In the genomic region with DNA sequence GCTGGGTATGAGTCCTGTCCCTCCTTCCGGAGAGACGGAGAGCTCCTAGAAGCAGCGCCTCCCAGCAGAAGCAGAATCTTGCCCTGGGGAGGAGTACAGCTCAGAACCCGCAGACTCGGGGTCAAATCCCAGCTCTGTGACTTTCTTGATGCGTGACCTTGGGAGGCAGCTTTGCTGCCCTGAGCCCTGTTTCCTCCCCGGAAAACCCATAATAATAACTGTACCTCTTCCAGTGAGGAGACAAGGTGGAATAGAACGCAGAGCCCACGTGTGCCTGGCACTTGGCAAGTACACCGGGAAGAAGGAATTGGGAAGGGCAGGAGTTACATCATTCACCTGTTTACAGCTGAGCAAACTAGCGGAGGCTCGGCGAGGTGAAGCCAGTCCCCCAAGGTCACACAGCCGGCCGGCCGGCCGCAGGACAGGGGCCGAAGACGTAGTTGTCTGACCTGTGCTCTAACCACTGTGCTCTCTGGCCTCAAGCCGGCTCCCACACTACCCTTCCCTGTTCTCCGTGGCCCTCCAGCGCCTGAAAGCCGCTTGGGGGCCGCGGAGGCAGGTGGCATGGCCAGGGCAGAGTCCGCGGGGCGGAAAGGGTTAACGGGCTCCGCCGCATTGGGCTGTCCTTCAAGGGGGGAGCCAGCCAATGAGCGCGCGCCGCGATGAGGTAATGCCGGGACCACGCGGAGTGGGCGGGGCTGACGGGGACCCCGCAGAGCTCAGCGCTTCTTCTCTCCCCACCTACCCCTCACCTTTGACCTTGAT, we compare ENCODE assay signal across 8 cellular contexts.
DNase-seq lines count a peak whose midpoint lies in the region; TF ChIP-seq lines count a peak whose summit lies in the region.

No MANE protein-coding gene starts in this region.

- H2BK20ac ChIP-seq in H9 (ENCODE audit: low read depth, low read length, poor library complexity, severe bottlenecking), result no peak overlapping the region

- H3K56ac ChIP-seq in H9 (ENCODE audit: insufficient read length, low read depth, low read length), result no peak overlapping the region

- H4K20me1 ChIP-seq in H9 (ENCODE audit: control insufficient read depth, insufficient read depth, insufficient read length), result peaks cover 3% of the 10 kb centered on the region

- H3K79me2 ChIP-seq in H9 (ENCODE audit: insufficient read depth, low read length), result no peaks in the 10 kb centered on the region

- no peak overlapping the region for H2AK5ac ChIP-seq in H9 (ENCODE audit: insufficient read length, low read length)

- peak overlapping the region in 2 of 3 experiments; percentile 75 to 93; a peak in 2 of 7 replicates for H3K27ac Mint-ChIP-seq in H9

- H2BK120ac ChIP-seq in H9 (ENCODE audit: low read depth, low read length, poor library complexity, severe bottlenecking), result no peak overlapping the region

- peaks cover 43 to 62% of the 10 kb centered on the region in 2 experiments for H3K4me1 Mint-ChIP-seq in H9

- no peak overlapping the region for H3K23ac ChIP-seq in H9 (ENCODE audit: insufficient read length, low read depth, low read length)

- peaks cover 5% of the 10 kb centered on the region; the same call in 1 of the 2 replicates for H3K27me3 ChIP-seq in H9 (ENCODE audit: insufficient read depth, low read length)
- H3K27me3 ChIP-seq in layer of hippocampus (ENCODE audit: control insufficient read depth, insufficient read depth, low read length), result no peaks in the 10 kb centered on the region

- H2BK12ac ChIP-seq in H9 (ENCODE audit: insufficient read length, low read depth, low read length), result no peak overlapping the region

- H2BK5ac ChIP-seq in H9 (ENCODE audit: insufficient read length, low read length), result no peak overlapping the region

- H4K5ac ChIP-seq in H9 (ENCODE audit: insufficient read length, low read depth, low read length), result no peak overlapping the region

- H3K4me3 Mint-ChIP-seq in H9, result peak overlapping the region; percentile 70 to 89

- no peak overlapping the region for H4K8ac ChIP-seq in H9 (replicated peaks; ENCODE audit: insufficient read length, low read depth, low read length)

- peak overlapping the region; percentile 78 for H3K4me2 ChIP-seq in H9 (ENCODE audit: insufficient read depth, insufficient read length, low read length)

- H3K14ac ChIP-seq in H9 (ENCODE audit: insufficient read depth, low read length), result peak overlapping the region; percentile 77

- no peak overlapping the region for H4K91ac ChIP-seq in H9 (ENCODE audit: insufficient read length, low read depth, low read length)

- no peak overlapping the region for H2BK15ac ChIP-seq in H9 (ENCODE audit: low read depth, low read length)

- H3K18ac ChIP-seq in H9 (ENCODE audit: insufficient read length, low read depth, low read length), result peak overlapping the region; percentile 52

- H3T11ph ChIP-seq in H9 (ENCODE audit: low read length), result no peak overlapping the region

- DNase-seq in AG08396 (ENCODE audit: low spot score) (peak; percentile 95), H9 (peak; percentile 93), NCI-H510A (lab: John Stamatoyannopoulos, UW) (peak; percentile 82), cortex of kidney (lab: John Stamatoyannopoulos, UW) (peak; percentile 63), OCI-M2 (lab: John Stamatoyannopoulos, UW; ENCODE audit: unreplicated experiment) (no peak)
- peak; percentile 80 to 83 for DNase-seq in activated CD4-positive, alpha-beta T cell treated with anti-CD3 and anti-CD28 coated beads, Interleukin-2, amount 50 U/mL, for 4 hours
- peak; percentile 91 for DNase-seq in stimulated activated CD4-positive, alpha-beta T cell treated with anti-CD3 and anti-CD28 coated beads, Interleukin-15, amount 100 ng/mL, for 24 hours

- H3K4me1 ChIP-seq in H9 (ENCODE audit: insufficient read depth, low read length), result peaks cover 5% of the 10 kb centered on the region; the same call in 1 of the 2 replicates

- peak overlapping the region; percentile 6 for H3K9ac ChIP-seq in H9 (ENCODE audit: extremely low read depth, insufficient read length, low read length)

- no peaks in the 10 kb centered on the region; a peak in 1 of 5 replicates for H3K9me3 Mint-ChIP-seq in H9

- no peaks in the 10 kb centered on the region for H3K79me1 ChIP-seq in H9 (ENCODE audit: insufficient read depth, low read depth, low read length, poor library complexity, severe bottlenecking)

- H3K36me3 Mint-ChIP-seq in H9 (ENCODE audit: insufficient read depth in 1 of 3, low read depth in 3 of 3), result no peaks in the 10 kb centered on the region; a peak in 1 of 7 replicates

- H3K27ac ChIP-seq in H9 (ENCODE audit: insufficient read length, low read depth, low read length) (no peak overlapping the region), layer of hippocampus (ENCODE audit: low read depth, low read length) (peak overlapping the region; percentile 99)

- peaks cover 48% of the 10 kb centered on the region for H3K27me3 Mint-ChIP-seq in H9 (ENCODE audit: low read depth)

- no CpG with 5 or more reads among the region's 43 CpGs for WGBS in H9 (ENCODE audit: extremely low coverage, insufficient read length, low lambda C conversion rate)

- TF ChIP-seq CTCF in H9 (conservative IDR thresholded peaks at IDR 0.05), result no peak; the same call in 2 of the 3 replicates

- no peaks in the 10 kb centered on the region for H3K9me3 ChIP-seq in H9 (ENCODE audit: control insufficient read depth, low read depth, low read length)

- no peak overlapping the region for H3K4ac ChIP-seq in H9 (ENCODE audit: low read depth, low read length)

- no peak overlapping the region for H2AFZ ChIP-seq in H9 (ENCODE audit: low read length)

- peaks cover 10% of the 10 kb centered on the region for H3K23me2 ChIP-seq in H9 (ENCODE audit: insufficient read length, low read depth, low read length, poor library complexity, severe bottlenecking)
